Comparison of ENCODE assay signal across 1 cellular context in genomic region chr5:10607023-10607665, GRCh38.
TF ChIP-seq lines count a peak whose summit lies in the region.

No MANE protein-coding gene starts in this region.

TF ChIP-seq in HEK293, 187 proteins besides CTCF, POLR2A, EP300 and RAD21 (continued from another document):
- TF ChIP-seq ZSCAN16 (tag by site-specific recombination; IDR thresholded peaks at IDR 0.05) (peak; percentile 97), PRDM4 (tag by site-specific recombination; IDR thresholded peaks at IDR 0.05) (peak; percentile 84), ZNF239 (tag by site-specific recombination; IDR thresholded peaks at IDR 0.05) (no peak), HOXD13 (CRISPR knock-in tag; IDR thresholded peaks at IDR 0.05; ENCODE audit: borderline replicate concordance) (no peak), ZNF175 (tag by site-specific recombination; IDR thresholded peaks at IDR 0.05) (no peak), ZNF391 (tag by site-specific recombination; IDR thresholded peaks at IDR 0.05; ENCODE audit: borderline replicate concordance, low read depth) (no peak), ZNF580 (tag by site-specific recombination; IDR thresholded peaks at IDR 0.05) (no peak), ZNF776 (tag by site-specific recombination; IDR thresholded peaks at IDR 0.05; ENCODE audit: borderline replicate concordance) (no peak), ZNF362 (tag by site-specific recombination; IDR thresholded peaks at IDR 0.05) (0 out of 2 replicates have a peak, but pooled peaks have one; percentile 50), SCRT2 (tag by site-specific recombination; IDR thresholded peaks at IDR 0.05) (no peak; the same call in 1 of the 2 replicates), ZFHX2 (tag by site-specific recombination; conservative IDR thresholded peaks at IDR 0.05) (no peak), ZNF350 (tag by site-specific recombination; IDR thresholded peaks at IDR 0.05) (no peak), KLF8 (tag by site-specific recombination; IDR thresholded peaks at IDR 0.05) (peak; percentile 89), ZNF791 (tag by site-specific recombination; IDR thresholded peaks at IDR 0.05) (no peak), ZNF514 (tag by site-specific recombination; IDR thresholded peaks at IDR 0.05) (no peak), ZFP41 (tag by site-specific recombination; IDR thresholded peaks at IDR 0.05; ENCODE audit: borderline replicate concordance) (no peak), ZNF335 (tag by site-specific recombination; conservative IDR thresholded peaks at IDR 0.05) (peak; percentile 36), ZNF707 (tag by site-specific recombination; IDR thresholded peaks at IDR 0.05) (no peak), ZBTB48 (tag by site-specific recombination; IDR thresholded peaks at IDR 0.05) (0 out of 2 replicates have a peak, but pooled peaks have one; percentile 23), SETDB1 (IDR thresholded peaks at IDR 0.05; ENCODE audit: insufficient read length, low read length) (no peak), ZBTB49 (tag by site-specific recombination; IDR thresholded peaks at IDR 0.05; ENCODE audit: low read depth) (no peak), ZNF660 (tag by site-specific recombination; IDR thresholded peaks at IDR 0.05) (no peak; the same call in 1 of the 2 replicates), ZNF843 (tag by site-specific recombination; IDR thresholded peaks at IDR 0.05) (peak; percentile 96)
